1 cellular context compared by ENCODE assay signal in genomic region chr15:63000706-63001105, GRCh38.
TF ChIP-seq lines count a peak whose summit lies in the region.

No MANE protein-coding gene starts in this region.

TF ChIP-seq in HepG2, 621 proteins besides CTCF, POLR2A, EP300 and RAD21 (continued from another document):
- TF ChIP-seq DMTF1 (CRISPR knock-in tag; IDR thresholded peaks at IDR 0.05), result no peak
- no peak for TF ChIP-seq ZNF180 (CRISPR knock-in tag; IDR thresholded peaks at IDR 0.05; ENCODE audit: borderline replicate concordance, low read depth)
